ENCODE assay signal across 8 cellular contexts in the genomic region with DNA sequence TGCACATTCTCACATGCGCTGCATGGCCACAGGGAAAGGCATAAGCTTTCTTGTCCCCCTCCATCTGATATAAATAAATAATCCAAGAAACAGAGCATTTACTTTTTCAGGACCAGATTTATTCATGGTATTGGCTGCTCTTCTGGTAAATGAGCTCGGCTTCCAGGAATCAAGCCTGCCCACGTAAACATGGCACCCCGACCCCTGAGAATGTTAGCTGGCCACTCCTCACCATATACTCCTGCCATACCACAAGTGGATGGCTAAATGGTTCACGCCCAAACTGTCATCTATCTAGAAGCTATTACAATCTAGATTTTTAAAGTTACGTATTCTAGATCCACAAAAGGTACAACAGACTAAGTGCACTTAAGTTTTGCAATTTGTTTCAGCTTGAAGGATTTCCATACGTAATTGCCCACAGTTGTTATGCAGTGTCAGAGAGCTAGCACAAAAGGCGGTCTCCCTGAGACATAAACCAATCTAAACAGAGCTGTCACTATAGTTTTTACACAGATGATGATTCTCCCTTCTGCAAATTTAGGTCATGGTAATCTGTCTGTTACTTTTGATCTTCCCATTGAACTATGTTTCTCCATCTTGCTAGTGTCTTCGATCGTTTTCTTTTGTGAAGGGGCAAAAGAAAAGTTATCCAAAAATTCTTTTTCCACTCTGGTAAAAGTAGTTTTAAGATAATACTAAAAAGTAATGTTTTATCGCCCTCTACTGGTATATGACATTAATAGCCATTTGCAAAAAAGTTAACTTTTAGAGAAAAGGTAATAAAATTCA. TPM values are rescaled to one million over a fixed set of nuclear protein-coding genes. Genes with fewer than 3 reads are reported as not detected.
DNase-seq lines count a peak whose midpoint lies in the region; ATAC-seq, FAIRE-seq and TF ChIP-seq lines count a peak whose summit lies in the region.

No MANE protein-coding gene starts in this region.

- no peaks in the 10 kb centered on the region for H4K20me1 ChIP-seq in OCI-LY3 (ENCODE audit: insufficient read depth, low read length)

- H3K79me2 ChIP-seq in OCI-LY3 (ENCODE audit: low read length), result no peaks in the 10 kb centered on the region

- H3K4me2 ChIP-seq in OCI-LY3 (ENCODE audit: low read length), result peak overlapping the region; percentile 27

- intact Hi-C loops in ovary (cut with DNase I), result loop anchor here (5.0 to 10.0 kb wide), 5 partner anchors 610 to 998 kb away; no protein-coding TSS in a partner anchor

- no peak for ATAC-seq in esophagus mucosa

- H3K36me3 ChIP-seq in OCI-LY3 (replicated peaks; ENCODE audit: low read depth, low read length) (no peaks in the 10 kb centered on the region), ovary (no peaks in the 10 kb centered on the region)

- no peaks in the 10 kb centered on the region for H3K9me3 Mint-ChIP-seq in endothelial cell (ENCODE audit: unreplicated experiment)

- no peaks in the 10 kb centered on the region for H3K27me3 Mint-ChIP-seq in endothelial cell (ENCODE audit: unreplicated experiment)

- H3K4me1 Mint-ChIP-seq in endothelial cell (ENCODE audit: unreplicated experiment), result peaks cover 8% of the 10 kb centered on the region

- DNase-seq in endothelial cell (ENCODE audit: low spot score) (no peak), ovary (no peak), cerebellum (ENCODE audit: low spot score) (no peak), NCI-H128 (lab: John Stamatoyannopoulos, UW; ENCODE audit: unreplicated experiment) (no peak)

- TF ChIP-seq EP300 in ovary (IDR thresholded peaks at IDR 0.05), result no peak

- H3K9me3 ChIP-seq in OCI-LY3 (ENCODE audit: insufficient read depth, low read length) (no peaks in the 10 kb centered on the region), ovary (no peaks in the 10 kb centered on the region)

- H3K27me3 ChIP-seq in OCI-LY3 (ENCODE audit: low read depth, low read length) (no peaks in the 10 kb centered on the region), ovary (no peaks in the 10 kb centered on the region)

- H3K27ac Mint-ChIP-seq in endothelial cell (ENCODE audit: unreplicated experiment), result no peak overlapping the region

- H3K36me3 Mint-ChIP-seq in endothelial cell (ENCODE audit: low read depth, unreplicated experiment), result no peaks in the 10 kb centered on the region

- peak; percentile 97 for FAIRE-seq in A204.1 (lab: Jason Lieb, UNC)

- H2AFZ ChIP-seq in OCI-LY3 (ENCODE audit: low read depth, low read length), result no peak overlapping the region

- no peak overlapping the region for H3K4me3 Mint-ChIP-seq in endothelial cell (ENCODE audit: unreplicated experiment)

- H3K9ac ChIP-seq in OCI-LY3 (ENCODE audit: low read length), result no peak overlapping the region

- H3K27ac ChIP-seq in OCI-LY3 (ENCODE audit: low read length) (no peak overlapping the region), ovary (no peak overlapping the region)

- WGBS in ovary, 3 donors, result 50 to 51% (median 50%) methylated on average over 11 of the region's 11 CpGs

- H3K4me3 ChIP-seq in OCI-LY3 (ENCODE audit: low read length) (no peak overlapping the region), ovary (no peak overlapping the region)

- no peak for TF ChIP-seq POLR2A in ovary (IDR thresholded peaks at IDR 0.05)

- peaks cover 4% of the 10 kb centered on the region for H3K4me1 ChIP-seq in OCI-LY3 (ENCODE audit: low read length)
- H3K4me1 ChIP-seq in ovary (ENCODE audit: insufficient read depth), result peaks cover 3% of the 10 kb centered on the region

- TF ChIP-seq CTCF in GM12873 (IDR thresholded peaks at IDR 0.05; ENCODE audit: insufficient read depth, low read depth, low read length, missing control alignments), result peak; percentile 29
- TF ChIP-seq CTCF in OCI-LY3 (IDR thresholded peaks at IDR 0.05; ENCODE audit: low read depth, low read length), result peak; percentile 82
- peak; percentile 86 for TF ChIP-seq CTCF in endothelial cell (IDR thresholded peaks at IDR 0.05; ENCODE audit: unreplicated experiment)
- TF ChIP-seq CTCF in ovary (IDR thresholded peaks at IDR 0.05), result peak; percentile 27 to 50 (median 46)

RNA-seq across cellular contexts. Expression of a gene that starts 16.2 kb away (rescaled TPM):
- total RNA-seq in endothelial cell (ENCODE audit: unreplicated experiment) (65.8 TPM), ovary (100 to 1,000 TPM in 6 of 7 donors, 10 to 100 TPM in 1; 95.9 to 157 (median 117) TPM), esophagus mucosa (8.0 TPM), cerebellum (5.7 TPM)
- polyA plus RNA-seq in ovary, result 10 to 100 TPM; 51.5 to 80.1 TPM

Comparison
In these comparisons a context has a peak if more than half of its experiments do, and no peak if none do; other contexts are left out.
1. CTCF ChIP-seq: peak in every context shown above with its lines; median percentile 86 in endothelial cell; 82 in OCI-LY3; 46 in ovary; 29 in GM12873.